16 cellular contexts compared by ENCODE assay signal in the genomic region with DNA sequence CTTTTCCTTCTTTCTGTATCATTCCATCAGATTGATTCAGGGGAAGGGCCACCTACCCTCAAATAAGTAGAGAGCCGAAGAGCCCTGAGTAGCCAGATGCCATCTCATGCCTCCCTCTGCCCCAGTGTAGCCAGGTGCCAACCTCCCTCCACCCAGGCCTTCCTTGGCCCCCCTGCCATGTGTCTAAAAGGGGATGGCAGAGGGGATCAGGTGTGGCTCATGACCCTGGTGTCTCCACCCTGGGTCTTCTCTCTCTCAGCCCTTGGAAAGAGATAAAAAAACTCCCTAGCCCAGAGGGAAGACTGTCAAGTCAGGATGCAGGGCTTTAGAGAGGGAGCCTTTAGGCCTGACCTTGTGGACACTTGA. TPM values are rescaled to one million over a fixed set of nuclear protein-coding genes. Genes with fewer than 3 reads are reported as not detected.
DNase-seq lines count a peak whose midpoint lies in the region; ATAC-seq and TF ChIP-seq lines count a peak whose summit lies in the region.
"Had no signal": no experiment of that assay in that cellular context is flagged by ENCODE, and none has a peak within 500 bp of the region (broad histone marks: within the 10 kb centered on the region; RNA-seq: fewer than 3 reads in every experiment).

No MANE protein-coding gene starts in this region.

- CTCF ChIA-PET in activated CD4-positive, alpha-beta memory T cell treated with anti-CD3 and anti-CD28 coated beads for 36 hours (lab: Charles Lee): interaction anchor here (0.9 kb wide), 1 partner anchor 210 kb away, joined by 5 read pairs; no protein-coding TSS in a partner anchor
- CTCF ChIA-PET in activated CD4-positive, alpha-beta memory T cell treated with anti-CD3 and anti-CD28 coated beads, Interleukin-2, amount 10 ng/mL, durations not matched to agents 7 days and 5 days (lab: Charles Lee): no interaction called here

- no peak for ATAC-seq in upper lobe of right lung

- H3K4me3 ChIP-seq in upper lobe of right lung (no peak overlapping the region), neuronal stem cell (ENCODE audit: low read length in 2 of 2) (no peak overlapping the region)

- TF ChIP-seq CTCF in GM20000 (IDR thresholded peaks at IDR 0.05; ENCODE audit: extremely low read depth, missing control alignments) (no peak), upper lobe of right lung (IDR thresholded peaks at IDR 0.05) (no peak)

- H3K14ac ChIP-seq in neuronal stem cell (ENCODE audit: low read length): no peak overlapping the region

- no peak overlapping the region for H2AFZ ChIP-seq in neuronal stem cell (ENCODE audit: low read length)

- H3K4me1 ChIP-seq in upper lobe of right lung (no peaks in the 10 kb centered on the region), neuronal stem cell (ENCODE audit: control insufficient read depth in 2 of 2, insufficient read depth in 1 of 2, low read depth in 1 of 2, low read length in 2 of 2) (peaks cover 3 to 4% of the 10 kb centered on the region in 2 donors)
- H3K4me1 ChIP-seq: BE2C had no signal

- H2BK5ac ChIP-seq in neuronal stem cell (ENCODE audit: low read length): no peak overlapping the region

- no peak overlapping the region for H4K8ac ChIP-seq in neuronal stem cell (ENCODE audit: low read depth, low read length)

- no peak overlapping the region for H2BK120ac ChIP-seq in neuronal stem cell (ENCODE audit: low read depth, low read length)

- no peak overlapping the region for H3K4ac ChIP-seq in neuronal stem cell (ENCODE audit: low read length)

- H3K4me1 Mint-ChIP-seq in activated CD4-positive, alpha-beta memory T cell treated with anti-CD3 and anti-CD28 coated beads for 36 hours (ENCODE audit: low read depth): peaks cover 6% of the 10 kb centered on the region
- H3K4me1 Mint-ChIP-seq in activated CD4-positive, alpha-beta memory T cell treated with anti-CD3 and anti-CD28 coated beads, Interleukin-2, amount 10 ng/mL, durations not matched to agents 7 days and 5 days: peaks cover 6% of the 10 kb centered on the region

- intact Hi-C loops in activated CD4-positive, alpha-beta memory T cell treated with anti-CD3 and anti-CD28 coated beads for 36 hours (cut with micrococcal nuclease): no loop called here
- intact Hi-C loops in upper lobe of right lung (cut with DNase I): no loop called here

- H3K27me3 ChIP-seq in upper lobe of right lung: no peaks in the 10 kb centered on the region
- peaks cover 0 to 16% (median 15%) of the 10 kb centered on the region in 3 experiments for H3K27me3 ChIP-seq in neuronal stem cell (ENCODE audit: control insufficient read depth in 3 of 3, insufficient read depth in 3 of 3, low read depth in 1 of 3, low read length in 3 of 3)

- no peak overlapping the region for H2BK12ac ChIP-seq in neuronal stem cell (ENCODE audit: low read length)

- H3K4me3 Mint-ChIP-seq in activated CD4-positive, alpha-beta memory T cell treated with anti-CD3 and anti-CD28 coated beads for 36 hours: no peak overlapping the region
- no peak overlapping the region for H3K4me3 Mint-ChIP-seq in activated CD4-positive, alpha-beta memory T cell treated with anti-CD3 and anti-CD28 coated beads, Interleukin-2, amount 10 ng/mL, durations not matched to agents 7 days and 5 days
- H3K4me3 Mint-ChIP-seq: CD4-positive, alpha-beta T cell; H9 had no signal

- no peak overlapping the region for H3K4me2 ChIP-seq in neuronal stem cell (ENCODE audit: insufficient read depth, low read length, poor library complexity, severe bottlenecking)

- H3K27me3 Mint-ChIP-seq in activated CD4-positive, alpha-beta memory T cell treated with anti-CD3 and anti-CD28 coated beads for 36 hours: no peaks in the 10 kb centered on the region
- H3K27me3 Mint-ChIP-seq in activated CD4-positive, alpha-beta memory T cell treated with anti-CD3 and anti-CD28 coated beads, Interleukin-2, amount 10 ng/mL, durations not matched to agents 7 days and 5 days: no peaks in the 10 kb centered on the region
- H3K27me3 Mint-ChIP-seq: CD4-positive, alpha-beta T cell had no signal

- no peak overlapping the region for H3K9ac ChIP-seq in neuronal stem cell (ENCODE audit: low read depth, low read length, poor library complexity)

- no peak overlapping the region for H4K91ac ChIP-seq in neuronal stem cell (ENCODE audit: low read depth, low read length, poor library complexity)

- no CpG with 5 or more reads among the region's 1 CpG for WGBS in neuronal stem cell (ENCODE audit: extremely low coverage in 2 of 2, insufficient read length in 2 of 2, insufficient replicate concordance in 1 of 2), 2 donors

- peaks cover 2% of the 10 kb centered on the region for H3K36me3 Mint-ChIP-seq in activated CD4-positive, alpha-beta memory T cell treated with anti-CD3 and anti-CD28 coated beads for 36 hours
- H3K36me3 Mint-ChIP-seq in activated CD4-positive, alpha-beta memory T cell treated with anti-CD3 and anti-CD28 coated beads, Interleukin-2, amount 10 ng/mL, durations not matched to agents 7 days and 5 days (ENCODE audit: low read depth): peaks cover 4% of the 10 kb centered on the region

- no peak overlapping the region for H3K18ac ChIP-seq in neuronal stem cell (ENCODE audit: low read length)

- H3K79me1 ChIP-seq in neuronal stem cell (ENCODE audit: low read depth, low read length): no peaks in the 10 kb centered on the region

- POLR2A ChIA-PET in activated CD4-positive, alpha-beta memory T cell treated with anti-CD3 and anti-CD28 coated beads for 36 hours (lab: Charles Lee): no interaction called here
- POLR2A ChIA-PET in activated CD4-positive, alpha-beta memory T cell treated with anti-CD3 and anti-CD28 coated beads, Interleukin-2, amount 10 ng/mL, durations not matched to agents 7 days and 5 days (lab: Charles Lee): no interaction called here

- no peak overlapping the region for H3K23ac ChIP-seq in neuronal stem cell (ENCODE audit: low read depth, low read length, poor library complexity)

- no peak overlapping the region for H2BK15ac ChIP-seq in neuronal stem cell (ENCODE audit: low read length)

- no peak overlapping the region for H3K27ac Mint-ChIP-seq in activated CD4-positive, alpha-beta memory T cell treated with anti-CD3 and anti-CD28 coated beads for 36 hours
- H3K27ac Mint-ChIP-seq in activated CD4-positive, alpha-beta memory T cell treated with anti-CD3 and anti-CD28 coated beads, Interleukin-2, amount 10 ng/mL, durations not matched to agents 7 days and 5 days: no peak overlapping the region
- H3K27ac Mint-ChIP-seq: CD4-positive, alpha-beta T cell had no signal

- no peak overlapping the region for H3K27ac ChIP-seq in upper lobe of right lung
- H3K27ac ChIP-seq in neuronal stem cell (replicated peaks; ENCODE audit: low read length): no peak overlapping the region

- H3K36me3 ChIP-seq in upper lobe of right lung (no peaks in the 10 kb centered on the region), neuronal stem cell (replicated peaks in 1 of 2; ENCODE audit: control insufficient read depth in 2 of 2, insufficient read depth in 2 of 2, low read length in 2 of 2) (peaks cover 9 to 10% of the 10 kb centered on the region in 2 donors)
- H3K36me3 ChIP-seq: BE2C had no signal

- H3K9me3 ChIP-seq in upper lobe of right lung (no peaks in the 10 kb centered on the region), neuronal stem cell (replicated peaks in 1 of 2; ENCODE audit: control insufficient read depth in 2 of 2, insufficient read depth in 1 of 2, low read depth in 1 of 2, low read length in 2 of 2) (no peaks in the 10 kb centered on the region)
- H3K9me3 ChIP-seq: BE2C had no signal

- peaks cover 2% of the 10 kb centered on the region for H3K9me3 Mint-ChIP-seq in activated CD4-positive, alpha-beta memory T cell treated with anti-CD3 and anti-CD28 coated beads for 36 hours
- H3K9me3 Mint-ChIP-seq in activated CD4-positive, alpha-beta memory T cell treated with anti-CD3 and anti-CD28 coated beads, Interleukin-2, amount 10 ng/mL, durations not matched to agents 7 days and 5 days: no peaks in the 10 kb centered on the region
- H3K9me3 Mint-ChIP-seq: CD4-positive, alpha-beta T cell; H9 had no signal

- H2AK5ac ChIP-seq in neuronal stem cell (ENCODE audit: low read depth, low read length): no peak overlapping the region

- DNase-seq in activated CD4-positive, alpha-beta memory T cell treated with anti-CD3 and anti-CD28 coated beads for 36 hours: peak; percentile 6
- DNase-seq in activated CD4-positive, alpha-beta memory T cell treated with anti-CD3 and anti-CD28 coated beads, Interleukin-2, amount 10 ng/mL, durations not matched to agents 7 days and 5 days: no peak
- DNase-seq in GM20000 (ENCODE audit: low spot score): peak; percentile 11
- DNase-seq in ecto neural progenitor cell (ENCODE audit: low spot score): peak; percentile 29
- DNase-seq in upper lobe of right lung: peak; percentile 18
- no peak for DNase-seq in DMS79 treated with DMSO at 0.1 percent for 48 hours (lab: John Stamatoyannopoulos, UW)
- DNase-seq in neuronal stem cell (ENCODE audit: low spot score): no peak
- DNase-seq: BE2C, KG1, NCI-H187, NCI-H2107, NCI-H2227 treated with DMSO at 0.1 percent for 48 hours, NCI-H524 had no signal

RNA-seq across cellular contexts. Expression of a gene that starts 5.1 kb away (rescaled TPM):
- under 1 TPM; 0.22 to 0.29 TPM for total RNA-seq in activated CD4-positive, alpha-beta memory T cell treated with anti-CD3 and anti-CD28 coated beads for 36 hours
- 1 to 10 TPM; 1.7 to 2.4 TPM for total RNA-seq in activated CD4-positive, alpha-beta memory T cell treated with anti-CD3 and anti-CD28 coated beads, Interleukin-2, amount 10 ng/mL, durations not matched to agents 7 days and 5 days
- 0.49 TPM for total RNA-seq in upper lobe of right lung
- polyA plus RNA-seq in neuronal stem cell (2013, experiment 1 of 2): 4.7 TPM
- 4.3 TPM for polyA plus RNA-seq in neuronal stem cell (2013, experiment 2 of 2)
- total RNA-seq: SK-MEL-5 had no signal

RNA-seq across cellular contexts. Expression of a gene that starts 41.0 kb away (rescaled TPM):
- total RNA-seq in activated CD4-positive, alpha-beta memory T cell treated with anti-CD3 and anti-CD28 coated beads for 36 hours: 10 to 100 TPM; 44.9 to 45.2 TPM
- 100 to 1,000 TPM; 103 to 108 TPM for total RNA-seq in activated CD4-positive, alpha-beta memory T cell treated with anti-CD3 and anti-CD28 coated beads, Interleukin-2, amount 10 ng/mL, durations not matched to agents 7 days and 5 days
- 51.0 TPM for total RNA-seq in upper lobe of right lung
- polyA plus RNA-seq in neuronal stem cell (2013, experiment 1 of 2): 4.3 TPM
- 4.1 TPM for polyA plus RNA-seq in neuronal stem cell (2013, experiment 2 of 2)

Comparison
In these comparisons a context has a peak if more than half of its experiments do, and no peak if none do; other contexts are left out.
1. DNase-seq: peak in activated CD4-positive, alpha-beta memory T cell treated with anti-CD3 and anti-CD28 coated beads for 36 hours (single experiment), GM20000 (single experiment), ecto neural progenitor cell (single experiment) and upper lobe of right lung (single experiment); none in activated CD4-positive, alpha-beta memory T cell treated with anti-CD3 and anti-CD28 coated beads, Interleukin-2, amount 10 ng/mL, durations not matched to agents 7 days and 5 days (single experiment), DMS79 treated with DMSO at 0.1 percent for 48 hours (single experiment) and neuronal stem cell (single experiment).